In the genomic region with DNA sequence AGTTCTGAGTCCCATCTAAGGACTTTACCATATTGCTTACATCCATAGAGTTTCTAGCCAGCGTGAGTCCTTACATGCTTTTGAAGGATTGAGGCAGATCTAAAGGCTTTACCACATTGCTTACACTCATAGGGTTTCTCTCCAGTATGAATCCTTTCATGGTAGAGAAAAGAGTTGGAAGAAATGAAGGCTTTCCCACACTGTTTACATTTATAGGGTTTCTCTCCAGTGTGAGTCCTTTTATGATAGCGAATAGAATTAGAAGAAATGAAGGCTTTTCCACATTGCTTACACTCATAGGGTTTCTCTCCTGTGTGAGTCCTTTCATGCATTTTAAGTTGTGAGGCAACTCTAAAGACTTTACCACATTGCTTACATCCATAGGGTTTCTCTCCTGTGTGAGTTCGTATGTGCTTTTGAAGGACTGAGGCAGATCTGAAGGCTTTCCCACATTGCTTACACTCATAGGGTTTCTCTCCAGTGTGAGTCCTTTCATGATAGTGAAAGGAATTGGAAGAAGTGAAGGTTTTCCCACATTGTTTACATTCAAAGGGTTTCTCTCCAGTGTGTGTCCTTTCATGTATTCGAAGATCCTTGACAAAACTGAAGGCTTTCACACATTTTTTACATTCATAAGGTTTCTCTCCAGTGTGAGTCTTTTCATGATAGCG, we compare ENCODE assay signal across 2 cellular contexts.
TF ChIP-seq lines count a peak whose summit lies in the region.

No MANE protein-coding gene starts in this region.

TF ChIP-seq in HCT116, 20 proteins besides CTCF, POLR2A, EP300 and RAD21:
- TF ChIP-seq TCF7L2 (IDR thresholded peaks at IDR 0.05; ENCODE audit: borderline replicate concordance, extremely low read depth, insufficient read depth, insufficient read length) (no peak), EGR1 (IDR thresholded peaks at IDR 0.05; ENCODE audit: low read depth) (no peak), ZNF274 (IDR thresholded peaks at IDR 0.05; ENCODE audit: low read depth, low read length) (peak; percentile 56), POLR2AphosphoS5 (IDR thresholded peaks at IDR 0.05; ENCODE audit: low read depth, low read length) (no peak)
- TF ChIP-seq, protein P1, sequence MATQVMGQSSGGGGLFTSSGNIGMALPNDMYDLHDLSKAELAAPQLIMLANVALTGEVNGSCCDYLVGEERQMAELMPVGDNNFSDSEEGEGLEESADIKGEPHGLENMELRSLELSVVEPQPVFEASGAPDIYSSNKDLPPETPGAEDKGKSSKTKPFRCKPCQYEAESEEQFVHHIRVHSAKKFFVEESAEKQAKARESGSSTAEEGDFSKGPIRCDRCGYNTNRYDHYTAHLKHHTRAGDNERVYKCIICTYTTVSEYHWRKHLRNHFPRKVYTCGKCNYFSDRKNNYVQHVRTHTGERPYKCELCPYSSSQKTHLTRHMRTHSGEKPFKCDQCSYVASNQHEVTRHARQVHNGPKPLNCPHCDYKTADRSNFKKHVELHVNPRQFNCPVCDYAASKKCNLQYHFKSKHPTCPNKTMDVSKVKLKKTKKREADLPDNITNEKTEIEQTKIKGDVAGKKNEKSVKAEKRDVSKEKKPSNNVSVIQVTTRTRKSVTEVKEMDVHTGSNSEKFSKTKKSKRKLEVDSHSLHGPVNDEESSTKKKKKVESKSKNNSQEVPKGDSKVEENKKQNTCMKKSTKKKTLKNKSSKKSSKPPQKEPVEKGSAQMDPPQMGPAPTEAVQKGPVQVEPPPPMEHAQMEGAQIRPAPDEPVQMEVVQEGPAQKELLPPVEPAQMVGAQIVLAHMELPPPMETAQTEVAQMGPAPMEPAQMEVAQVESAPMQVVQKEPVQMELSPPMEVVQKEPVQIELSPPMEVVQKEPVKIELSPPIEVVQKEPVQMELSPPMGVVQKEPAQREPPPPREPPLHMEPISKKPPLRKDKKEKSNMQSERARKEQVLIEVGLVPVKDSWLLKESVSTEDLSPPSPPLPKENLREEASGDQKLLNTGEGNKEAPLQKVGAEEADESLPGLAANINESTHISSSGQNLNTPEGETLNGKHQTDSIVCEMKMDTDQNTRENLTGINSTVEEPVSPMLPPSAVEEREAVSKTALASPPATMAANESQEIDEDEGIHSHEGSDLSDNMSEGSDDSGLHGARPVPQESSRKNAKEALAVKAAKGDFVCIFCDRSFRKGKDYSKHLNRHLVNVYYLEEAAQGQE (IDR thresholded peaks at IDR 0.05; ENCODE audit: low read depth) = no peak

TF ChIP-seq in H1, 55 proteins besides CTCF, POLR2A, EP300 and RAD21:
- peak; percentile 71; the same call in 1 of the 2 replicates for TF ChIP-seq KDM1A (IDR thresholded peaks at IDR 0.05; ENCODE audit: borderline replicate concordance, low read length)
- no peak for TF ChIP-seq POLR2AphosphoS5 (IDR thresholded peaks at IDR 0.05; ENCODE audit: low read depth, low read length)
- TF ChIP-seq TCF12 (IDR thresholded peaks at IDR 0.05; ENCODE audit: low read depth, low read length) = 0 out of 2 replicates have a peak, but pooled peaks have one; percentile 2
- no peak for TF ChIP-seq JUN (IDR thresholded peaks at IDR 0.05; ENCODE audit: low read depth, low read length)
- TF ChIP-seq EZH2 (IDR thresholded peaks at IDR 0.05; ENCODE audit: low read depth, low read length, severe bottlenecking) = no peak
- no peak for TF ChIP-seq NRF1 (IDR thresholded peaks at IDR 0.05; ENCODE audit: low read depth, low read length)
- no peak for TF ChIP-seq SAP30 (IDR thresholded peaks at IDR 0.05; ENCODE audit: insufficient read depth, insufficient replicate concordance, low read length)
- TF ChIP-seq CEBPB (IDR thresholded peaks at IDR 0.05; ENCODE audit: low read depth, low read length) = no peak
- no peak for TF ChIP-seq SRF (IDR thresholded peaks at IDR 0.05; ENCODE audit: low read depth, low read length)
- TF ChIP-seq, protein P2, sequence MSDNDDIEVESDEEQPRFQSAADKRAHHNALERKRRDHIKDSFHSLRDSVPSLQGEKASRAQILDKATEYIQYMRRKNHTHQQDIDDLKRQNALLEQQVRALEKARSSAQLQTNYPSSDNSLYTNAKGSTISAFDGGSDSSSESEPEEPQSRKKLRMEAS (IDR thresholded peaks at IDR 0.05) = no peak
- TF ChIP-seq, protein P3, sequence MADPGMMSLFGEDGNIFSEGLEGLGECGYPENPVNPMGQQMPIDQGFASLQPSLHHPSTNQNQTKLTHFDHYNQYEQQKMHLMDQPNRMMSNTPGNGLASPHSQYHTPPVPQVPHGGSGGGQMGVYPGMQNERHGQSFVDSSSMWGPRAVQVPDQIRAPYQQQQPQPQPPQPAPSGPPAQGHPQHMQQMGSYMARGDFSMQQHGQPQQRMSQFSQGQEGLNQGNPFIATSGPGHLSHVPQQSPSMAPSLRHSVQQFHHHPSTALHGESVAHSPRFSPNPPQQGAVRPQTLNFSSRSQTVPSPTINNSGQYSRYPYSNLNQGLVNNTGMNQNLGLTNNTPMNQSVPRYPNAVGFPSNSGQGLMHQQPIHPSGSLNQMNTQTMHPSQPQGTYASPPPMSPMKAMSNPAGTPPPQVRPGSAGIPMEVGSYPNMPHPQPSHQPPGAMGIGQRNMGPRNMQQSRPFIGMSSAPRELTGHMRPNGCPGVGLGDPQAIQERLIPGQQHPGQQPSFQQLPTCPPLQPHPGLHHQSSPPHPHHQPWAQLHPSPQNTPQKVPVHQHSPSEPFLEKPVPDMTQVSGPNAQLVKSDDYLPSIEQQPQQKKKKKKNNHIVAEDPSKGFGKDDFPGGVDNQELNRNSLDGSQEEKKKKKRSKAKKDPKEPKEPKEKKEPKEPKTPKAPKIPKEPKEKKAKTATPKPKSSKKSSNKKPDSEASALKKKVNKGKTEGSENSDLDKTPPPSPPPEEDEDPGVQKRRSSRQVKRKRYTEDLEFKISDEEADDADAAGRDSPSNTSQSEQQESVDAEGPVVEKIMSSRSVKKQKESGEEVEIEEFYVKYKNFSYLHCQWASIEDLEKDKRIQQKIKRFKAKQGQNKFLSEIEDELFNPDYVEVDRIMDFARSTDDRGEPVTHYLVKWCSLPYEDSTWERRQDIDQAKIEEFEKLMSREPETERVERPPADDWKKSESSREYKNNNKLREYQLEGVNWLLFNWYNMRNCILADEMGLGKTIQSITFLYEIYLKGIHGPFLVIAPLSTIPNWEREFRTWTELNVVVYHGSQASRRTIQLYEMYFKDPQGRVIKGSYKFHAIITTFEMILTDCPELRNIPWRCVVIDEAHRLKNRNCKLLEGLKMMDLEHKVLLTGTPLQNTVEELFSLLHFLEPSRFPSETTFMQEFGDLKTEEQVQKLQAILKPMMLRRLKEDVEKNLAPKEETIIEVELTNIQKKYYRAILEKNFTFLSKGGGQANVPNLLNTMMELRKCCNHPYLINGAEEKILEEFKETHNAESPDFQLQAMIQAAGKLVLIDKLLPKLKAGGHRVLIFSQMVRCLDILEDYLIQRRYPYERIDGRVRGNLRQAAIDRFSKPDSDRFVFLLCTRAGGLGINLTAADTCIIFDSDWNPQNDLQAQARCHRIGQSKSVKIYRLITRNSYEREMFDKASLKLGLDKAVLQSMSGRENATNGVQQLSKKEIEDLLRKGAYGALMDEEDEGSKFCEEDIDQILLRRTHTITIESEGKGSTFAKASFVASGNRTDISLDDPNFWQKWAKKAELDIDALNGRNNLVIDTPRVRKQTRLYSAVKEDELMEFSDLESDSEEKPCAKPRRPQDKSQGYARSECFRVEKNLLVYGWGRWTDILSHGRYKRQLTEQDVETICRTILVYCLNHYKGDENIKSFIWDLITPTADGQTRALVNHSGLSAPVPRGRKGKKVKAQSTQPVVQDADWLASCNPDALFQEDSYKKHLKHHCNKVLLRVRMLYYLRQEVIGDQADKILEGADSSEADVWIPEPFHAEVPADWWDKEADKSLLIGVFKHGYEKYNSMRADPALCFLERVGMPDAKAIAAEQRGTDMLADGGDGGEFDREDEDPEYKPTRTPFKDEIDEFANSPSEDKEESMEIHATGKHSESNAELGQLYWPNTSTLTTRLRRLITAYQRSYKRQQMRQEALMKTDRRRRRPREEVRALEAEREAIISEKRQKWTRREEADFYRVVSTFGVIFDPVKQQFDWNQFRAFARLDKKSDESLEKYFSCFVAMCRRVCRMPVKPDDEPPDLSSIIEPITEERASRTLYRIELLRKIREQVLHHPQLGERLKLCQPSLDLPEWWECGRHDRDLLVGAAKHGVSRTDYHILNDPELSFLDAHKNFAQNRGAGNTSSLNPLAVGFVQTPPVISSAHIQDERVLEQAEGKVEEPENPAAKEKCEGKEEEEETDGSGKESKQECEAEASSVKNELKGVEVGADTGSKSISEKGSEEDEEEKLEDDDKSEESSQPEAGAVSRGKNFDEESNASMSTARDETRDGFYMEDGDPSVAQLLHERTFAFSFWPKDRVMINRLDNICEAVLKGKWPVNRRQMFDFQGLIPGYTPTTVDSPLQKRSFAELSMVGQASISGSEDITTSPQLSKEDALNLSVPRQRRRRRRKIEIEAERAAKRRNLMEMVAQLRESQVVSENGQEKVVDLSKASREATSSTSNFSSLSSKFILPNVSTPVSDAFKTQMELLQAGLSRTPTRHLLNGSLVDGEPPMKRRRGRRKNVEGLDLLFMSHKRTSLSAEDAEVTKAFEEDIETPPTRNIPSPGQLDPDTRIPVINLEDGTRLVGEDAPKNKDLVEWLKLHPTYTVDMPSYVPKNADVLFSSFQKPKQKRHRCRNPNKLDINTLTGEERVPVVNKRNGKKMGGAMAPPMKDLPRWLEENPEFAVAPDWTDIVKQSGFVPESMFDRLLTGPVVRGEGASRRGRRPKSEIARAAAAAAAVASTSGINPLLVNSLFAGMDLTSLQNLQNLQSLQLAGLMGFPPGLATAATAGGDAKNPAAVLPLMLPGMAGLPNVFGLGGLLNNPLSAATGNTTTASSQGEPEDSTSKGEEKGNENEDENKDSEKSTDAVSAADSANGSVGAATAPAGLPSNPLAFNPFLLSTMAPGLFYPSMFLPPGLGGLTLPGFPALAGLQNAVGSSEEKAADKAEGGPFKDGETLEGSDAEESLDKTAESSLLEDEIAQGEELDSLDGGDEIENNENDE (IDR thresholded peaks at IDR 0.05; ENCODE audit: insufficient replicate concordance, low read length) = no peak
- peak; percentile 63; the same call in 1 of the 2 replicates for TF ChIP-seq GTF2F1 (IDR thresholded peaks at IDR 0.05; ENCODE audit: borderline replicate concordance, low read depth, low read length)
- no peak for TF ChIP-seq POU5F1 (IDR thresholded peaks at IDR 0.05; ENCODE audit: low read depth, low read length)
- peak; percentile 78 for TF ChIP-seq ZNF274 (IDR thresholded peaks at IDR 0.05; ENCODE audit: borderline replicate concordance, extremely low read depth, low read length)
